In genomic region chr20:18412202-18412901, GRCh38 we compare ENCODE assay signal across 12 cellular contexts. TPM values are rescaled to one million over a fixed set of nuclear protein-coding genes. Genes with fewer than 3 reads are reported as not detected.
DNase-seq lines count a peak whose midpoint lies in the region; ATAC-seq and TF ChIP-seq lines count a peak whose summit lies in the region.
"Had no signal": no experiment of that assay in that cellular context is flagged by ENCODE, and none has a peak within 500 bp of the region (broad histone marks: within the 10 kb centered on the region; RNA-seq: fewer than 3 reads in every experiment).

No MANE protein-coding gene starts in this region.

- H3K27me3 Mint-ChIP-seq in activated naive CD8-positive, alpha-beta T cell treated with anti-CD3 and anti-CD28 coated beads for 36 hours, result no peaks in the 10 kb centered on the region
- no peaks in the 10 kb centered on the region for H3K27me3 Mint-ChIP-seq in activated naive CD8-positive, alpha-beta T cell treated with anti-CD3 and anti-CD28 coated beads, Interleukin-2, amount 50 U/mL, for 24 hours
- no peaks in the 10 kb centered on the region for H3K27me3 Mint-ChIP-seq in stimulated activated memory B cell treated with anti-CD40 and anti-IgM and Interleukin-4, amounts not matched to agents 10 μg/mL and 1 μg/mL and 100 μg/mL, for 72 hours

- no peaks in the 10 kb centered on the region for H3K9me3 ChIP-seq in HUES48 (ENCODE audit: control insufficient read depth, insufficient read depth, low read length)
- H3K9me3 ChIP-seq: spleen had no signal

- ATAC-seq in activated naive CD8-positive, alpha-beta T cell treated with anti-CD3 and anti-CD28 coated beads, Interleukin-2, amount 50 U/mL, for 24 hours, result no peak
- ATAC-seq in stimulated activated memory B cell treated with anti-CD40 and anti-IgM and Interleukin-4, amounts not matched to agents 10 μg/mL and 1 μg/mL and 100 μg/mL, for 72 hours, result peak; percentile 59
- no peak for ATAC-seq in esophagus mucosa
- ATAC-seq in GM18870 (IDR thresholded peaks at IDR 0.05; ENCODE audit: unreplicated experiment), result no peak

- H3K4me3 ChIP-seq in HUES48 (ENCODE audit: low read depth, low read length), result peak overlapping the region; percentile 8
- H3K4me3 ChIP-seq: coronary artery had no signal

- no peaks in the 10 kb centered on the region for H3K27me3 ChIP-seq in HUES48 (ENCODE audit: control insufficient read depth, insufficient read depth, low read length)
- H3K27me3 ChIP-seq: spleen had no signal

- H3K27ac Mint-ChIP-seq in activated naive CD8-positive, alpha-beta T cell treated with anti-CD3 and anti-CD28 coated beads for 36 hours, result peak overlapping the region; percentile 34
- no peak overlapping the region for H3K27ac Mint-ChIP-seq in activated naive CD8-positive, alpha-beta T cell treated with anti-CD3 and anti-CD28 coated beads, Interleukin-2, amount 50 U/mL, for 24 hours
- peak overlapping the region; percentile 84 for H3K27ac Mint-ChIP-seq in stimulated activated memory B cell treated with anti-CD40 and anti-IgM and Interleukin-4, amounts not matched to agents 10 μg/mL and 1 μg/mL and 100 μg/mL, for 72 hours

- H3K36me3 ChIP-seq in HUES48 (ENCODE audit: control insufficient read depth, insufficient read depth, low read length), result no peaks in the 10 kb centered on the region
- H3K36me3 ChIP-seq: spleen had no signal

- 0 out of 2 replicates have a peak overlapping the region, but pooled peaks have one; percentile 30 for H3K9ac ChIP-seq in HUES48 (ENCODE audit: low read depth, low read length)

- no peak overlapping the region for H3K4me3 Mint-ChIP-seq in activated naive CD8-positive, alpha-beta T cell treated with anti-CD3 and anti-CD28 coated beads for 36 hours
- no peak overlapping the region for H3K4me3 Mint-ChIP-seq in activated naive CD8-positive, alpha-beta T cell treated with anti-CD3 and anti-CD28 coated beads, Interleukin-2, amount 50 U/mL, for 24 hours
- peak overlapping the region; percentile 50 for H3K4me3 Mint-ChIP-seq in stimulated activated memory B cell treated with anti-CD40 and anti-IgM and Interleukin-4, amounts not matched to agents 10 μg/mL and 1 μg/mL and 100 μg/mL, for 72 hours

- H3K36me3 Mint-ChIP-seq in activated naive CD8-positive, alpha-beta T cell treated with anti-CD3 and anti-CD28 coated beads for 36 hours, result no peaks in the 10 kb centered on the region
- no peaks in the 10 kb centered on the region for H3K36me3 Mint-ChIP-seq in activated naive CD8-positive, alpha-beta T cell treated with anti-CD3 and anti-CD28 coated beads, Interleukin-2, amount 50 U/mL, for 24 hours (ENCODE audit: low read depth)
- peaks cover 12% of the 10 kb centered on the region for H3K36me3 Mint-ChIP-seq in stimulated activated memory B cell treated with anti-CD40 and anti-IgM and Interleukin-4, amounts not matched to agents 10 μg/mL and 1 μg/mL and 100 μg/mL, for 72 hours

- no peaks in the 10 kb centered on the region for H3K9me3 Mint-ChIP-seq in activated naive CD8-positive, alpha-beta T cell treated with anti-CD3 and anti-CD28 coated beads for 36 hours
- H3K9me3 Mint-ChIP-seq in activated naive CD8-positive, alpha-beta T cell treated with anti-CD3 and anti-CD28 coated beads, Interleukin-2, amount 50 U/mL, for 24 hours, result no peaks in the 10 kb centered on the region
- no peaks in the 10 kb centered on the region for H3K9me3 Mint-ChIP-seq in stimulated activated memory B cell treated with anti-CD40 and anti-IgM and Interleukin-4, amounts not matched to agents 10 μg/mL and 1 μg/mL and 100 μg/mL, for 72 hours

- peak overlapping the region; percentile 61 for H3K27ac ChIP-seq in HUES48 (ENCODE audit: low read depth, low read length)
- H3K27ac ChIP-seq in VCaP, result peak overlapping the region; percentile 76
- H3K27ac ChIP-seq: coronary artery had no signal

- no peak for DNase-seq in activated naive CD8-positive, alpha-beta T cell treated with anti-CD3 and anti-CD28 coated beads for 36 hours
- DNase-seq in activated naive CD8-positive, alpha-beta T cell treated with anti-CD3 and anti-CD28 coated beads, Interleukin-2, amount 50 U/mL, for 24 hours, result no peak
- no peak for DNase-seq in mesenteric fat pad (ENCODE audit: low spot score)
- DNase-seq: activated CD4-positive, alpha-beta T cell treated with anti-CD3 and anti-CD28 coated beads for 1 hour; activated naive CD4-positive, alpha-beta T cell treated with Interleukin-2 at 50 U/mL for 16 hours; spleen had no signal

- no peak for TF ChIP-seq CTCF in VCaP (conservative IDR thresholded peaks at IDR 0.05)

- peaks cover 7% of the 10 kb centered on the region for H3K4me1 Mint-ChIP-seq in activated naive CD8-positive, alpha-beta T cell treated with anti-CD3 and anti-CD28 coated beads for 36 hours
- H3K4me1 Mint-ChIP-seq in activated naive CD8-positive, alpha-beta T cell treated with anti-CD3 and anti-CD28 coated beads, Interleukin-2, amount 50 U/mL, for 24 hours, result peaks cover 4% of the 10 kb centered on the region
- H3K4me1 Mint-ChIP-seq in stimulated activated memory B cell treated with anti-CD40 and anti-IgM and Interleukin-4, amounts not matched to agents 10 μg/mL and 1 μg/mL and 100 μg/mL, for 72 hours, result peaks cover 11% of the 10 kb centered on the region

- H3K4me1 ChIP-seq in HUES48 (ENCODE audit: control insufficient read depth, insufficient read depth, low read length), result peaks cover 11% of the 10 kb centered on the region

RNA-seq across cellular contexts. Expression of gene DZANK1, which starts 54.5 kb away (rescaled TPM):
- total RNA-seq in activated naive CD8-positive, alpha-beta T cell treated with anti-CD3 and anti-CD28 coated beads for 36 hours, result 1 to 10 TPM; 1.7 to 1.9 TPM
- total RNA-seq in esophagus mucosa, result 1.5 TPM
- total RNA-seq in mesenteric fat pad, result 1.3 TPM

RNA-seq across cellular contexts. Expression of gene POLR3F, which starts 54.8 kb away (rescaled TPM):
- 10 to 100 TPM; 12.9 to 14.5 TPM for total RNA-seq in activated naive CD8-positive, alpha-beta T cell treated with anti-CD3 and anti-CD28 coated beads for 36 hours
- total RNA-seq in esophagus mucosa, result 4.5 TPM
- total RNA-seq in mesenteric fat pad, result 7.5 TPM
